10 cellular contexts compared by ENCODE assay signal in the genomic region with DNA sequence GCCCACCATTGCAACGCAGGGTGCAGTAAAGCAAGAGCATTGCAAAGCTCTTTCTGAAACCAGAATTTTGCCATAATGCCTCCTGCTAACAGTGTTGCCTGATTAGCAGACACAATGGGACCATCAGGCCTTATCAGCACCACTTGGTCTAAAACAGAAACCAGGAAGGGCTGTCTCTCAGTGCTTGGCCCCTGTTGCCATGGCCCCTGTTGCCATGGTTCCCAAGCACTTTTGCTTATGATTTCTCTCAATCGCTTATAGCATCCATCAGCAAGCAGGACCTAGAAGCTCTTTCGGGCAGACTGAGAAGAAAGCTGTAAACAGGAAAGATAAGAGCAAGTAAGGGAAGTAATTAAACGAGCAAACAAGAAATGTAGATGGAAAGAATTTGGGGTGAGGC. TPM values are rescaled to one million over a fixed set of nuclear protein-coding genes. Genes with fewer than 3 reads are reported as not detected.
DNase-seq lines count a peak whose midpoint lies in the region; ATAC-seq and TF ChIP-seq lines count a peak whose summit lies in the region.
"Had no signal": no experiment of that assay in that cellular context is flagged by ENCODE, and none has a peak within 500 bp of the region (broad histone marks: within the 10 kb centered on the region; RNA-seq: fewer than 3 reads in every experiment).

No MANE protein-coding gene starts in this region.

- no peak for TF ChIP-seq POLR2A in prostate gland (IDR thresholded peaks at IDR 0.05)

- H3K4me3 ChIP-seq in prostate gland: no peak overlapping the region
- H3K4me3 ChIP-seq: BLaER1 treated with 17β-estradiol and CSF1 and Interleukin-3, amounts not matched to agents 10 nM and 100 nM; SJSA1 had no signal

- H3K27me3 ChIP-seq in prostate gland (replicated peaks; ENCODE audit: insufficient read depth): no peaks in the 10 kb centered on the region
- H3K27me3 ChIP-seq: SJSA1 had no signal

- WGBS in prostate gland: 65% methylated on average over 4 of the region's 4 CpGs

- H3K27ac Mint-ChIP-seq in T-cell: peak overlapping the region; percentile 56 to 89

- H3K36me3 Mint-ChIP-seq in T-cell: no peaks in the 10 kb centered on the region

- no peaks in the 10 kb centered on the region for H3K4me1 ChIP-seq in prostate gland (replicated peaks)
- H3K4me1 ChIP-seq: SJSA1 had no signal

- CTCF ChIA-PET in T-cell (lab: Charles Lee): interaction anchor here (0.6 to 1.2 kb wide), 6 partner anchors 10 to 73 kb away, joined by 3 to 7 read pairs (median 4); no protein-coding TSS in a partner anchor

- no peak overlapping the region for H3K4me3 Mint-ChIP-seq in T-cell

- no peak overlapping the region for H3K27ac ChIP-seq in prostate gland
- H3K27ac ChIP-seq: SJSA1 had no signal

- intact Hi-C loops in prostate gland (cut with DNase I): no loop called here

- H3K27me3 Mint-ChIP-seq in T-cell: peaks cover 6 to 32% of the 10 kb centered on the region in 2 donors

- peak; percentile 0 to 26 (median 8) for DNase-seq in activated CD4-positive, CD25-positive, alpha-beta regulatory T cell (lab: John Stamatoyannopoulos, UW)
- DNase-seq in activated CD4-positive, CD25-positive, alpha-beta regulatory T cell treated with anti-CD3 and anti-CD28 coated beads, Interleukin-2, amount 50 U/mL, for 72 hours: no peak
- DNase-seq in T-cell (peak in 33 of 34 experiments; percentile 41 to 76 (median 69)), cerebellar cortex (ENCODE audit: low spot score) (peak; percentile 45), prostate gland (ENCODE audit: low spot score) (no peak)
- DNase-seq in stimulated activated CD4-positive, alpha-beta T cell treated with anti-CD3 and anti-CD28 coated beads, Interleukin-15, amount 100 ng/mL, for 1 hour (ENCODE audit: low read depth in 1 of 2, low spot score in 1 of 2): peak; percentile 4 to 26
- DNase-seq in NK-92 treated with Interleukin-12 subunit alpha and Interleukin-12 subunit beta, amount 100 ng/mL, for 24 hours (lab: John Stamatoyannopoulos, UW): no peak

- H3K36me3 ChIP-seq in prostate gland: no peaks in the 10 kb centered on the region
- H3K36me3 ChIP-seq: BLaER1 treated with 17β-estradiol and CSF1 and Interleukin-3, amounts not matched to agents 10 nM and 100 nM; SJSA1 had no signal

- ATAC-seq in HG03103 (IDR thresholded peaks at IDR 0.05; ENCODE audit: low read depth, unreplicated experiment): peak; percentile 79
- peak; percentile 58 to 95 (median 80) for ATAC-seq in T-cell (replicated peaks in 1 of 4)

- no peak for TF ChIP-seq CTCF in prostate gland (IDR thresholded peaks at IDR 0.05)

- peaks cover 10 to 36% (median 23%) of the 10 kb centered on the region in 3 donors for H3K4me1 Mint-ChIP-seq in T-cell

- H3K9me3 Mint-ChIP-seq in T-cell: no peaks in the 10 kb centered on the region

- POLR2A ChIA-PET in T-cell (lab: Charles Lee): interaction anchor here in 1 of 2 donors (1.4 kb wide), 1 partner anchor 11 kb away, joined by 6 read pairs; no protein-coding TSS in a partner anchor

- no peaks in the 10 kb centered on the region for H3K9me3 ChIP-seq in prostate gland
- H3K9me3 ChIP-seq: SJSA1 had no signal

RNA-seq across cellular contexts. Expression of a gene that starts 36.8 kb away (rescaled TPM):
- total RNA-seq in T-cell (1 to 10 TPM in 4 of 5 donors, under 1 TPM in 1; 0.98 to 8.7 (median 3.4) TPM), prostate gland (10 to 100 TPM in 1 of 2 donors, 1 to 10 TPM in 1; 2.8 to 24.0 TPM)

Comparison
In these comparisons a context has a peak if more than half of its experiments do, and no peak if none do; other contexts are left out.
1. DNase-seq: peak in activated CD4-positive, CD25-positive, alpha-beta regulatory T cell (4 of 4), T-cell (33 of 34), cerebellar cortex (single experiment) and stimulated activated CD4-positive, alpha-beta T cell treated with anti-CD3 and anti-CD28 coated beads, Interleukin-15, amount 100 ng/mL, for 1 hour (2 of 2); none in activated CD4-positive, CD25-positive, alpha-beta regulatory T cell treated with anti-CD3 and anti-CD28 coated beads, Interleukin-2, amount 50 U/mL, for 72 hours (single experiment), prostate gland (single experiment) and NK-92 treated with Interleukin-12 subunit alpha and Interleukin-12 subunit beta, amount 100 ng/mL, for 24 hours (single experiment).